In the genomic region with DNA sequence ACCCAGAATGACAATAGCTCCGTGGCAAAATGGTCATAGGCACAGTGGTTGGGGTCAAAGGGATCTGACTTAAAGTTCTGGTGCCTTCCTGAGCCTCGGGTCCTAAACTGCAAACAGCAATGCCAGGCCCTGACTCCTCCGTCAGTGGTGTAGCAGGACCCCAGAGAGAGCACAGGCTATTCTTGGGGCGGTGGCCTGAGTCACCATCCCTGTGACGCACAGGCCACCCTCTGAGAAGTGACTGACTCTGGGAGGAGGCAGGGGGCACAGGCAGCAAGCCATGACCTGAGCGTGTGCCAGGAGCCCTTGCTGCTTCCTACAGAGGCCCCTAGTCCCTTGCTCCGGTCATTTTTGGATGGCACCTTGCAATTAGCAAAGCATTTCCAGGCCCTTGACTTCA, we compare ENCODE assay signal across 1 cellular context.
TF ChIP-seq lines count a peak whose summit lies in the region.

No MANE protein-coding gene starts in this region.

TF ChIP-seq in HEK293, 187 proteins besides CTCF, POLR2A, EP300 and RAD21 (continued from another document):
- no peak for TF ChIP-seq ZBTB26 (tag by site-specific recombination; optimal IDR thresholded peaks at IDR 0.05)
- no peak for TF ChIP-seq OVOL3 (tag by site-specific recombination; IDR thresholded peaks at IDR 0.05)
- TF ChIP-seq, protein P1, sequence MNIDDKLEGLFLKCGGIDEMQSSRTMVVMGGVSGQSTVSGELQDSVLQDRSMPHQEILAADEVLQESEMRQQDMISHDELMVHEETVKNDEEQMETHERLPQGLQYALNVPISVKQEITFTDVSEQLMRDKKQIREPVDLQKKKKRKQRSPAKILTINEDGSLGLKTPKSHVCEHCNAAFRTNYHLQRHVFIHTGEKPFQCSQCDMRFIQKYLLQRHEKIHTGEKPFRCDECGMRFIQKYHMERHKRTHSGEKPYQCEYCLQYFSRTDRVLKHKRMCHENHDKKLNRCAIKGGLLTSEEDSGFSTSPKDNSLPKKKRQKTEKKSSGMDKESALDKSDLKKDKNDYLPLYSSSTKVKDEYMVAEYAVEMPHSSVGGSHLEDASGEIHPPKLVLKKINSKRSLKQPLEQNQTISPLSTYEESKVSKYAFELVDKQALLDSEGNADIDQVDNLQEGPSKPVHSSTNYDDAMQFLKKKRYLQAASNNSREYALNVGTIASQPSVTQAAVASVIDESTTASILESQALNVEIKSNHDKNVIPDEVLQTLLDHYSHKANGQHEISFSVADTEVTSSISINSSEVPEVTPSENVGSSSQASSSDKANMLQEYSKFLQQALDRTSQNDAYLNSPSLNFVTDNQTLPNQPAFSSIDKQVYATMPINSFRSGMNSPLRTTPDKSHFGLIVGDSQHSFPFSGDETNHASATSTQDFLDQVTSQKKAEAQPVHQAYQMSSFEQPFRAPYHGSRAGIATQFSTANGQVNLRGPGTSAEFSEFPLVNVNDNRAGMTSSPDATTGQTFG (tag by site-specific recombination; IDR thresholded peaks at IDR 0.05; ENCODE audit: borderline replicate concordance), result no peak
- TF ChIP-seq ZNF510 (tag by site-specific recombination; IDR thresholded peaks at IDR 0.05; ENCODE audit: insufficient replicate concordance), result no peak
- TF ChIP-seq GLIS1 (tag by site-specific recombination; IDR thresholded peaks at IDR 0.05), result 0 out of 2 replicates have a peak, but pooled peaks have one; percentile 12
- TF ChIP-seq ZNF302 (tag by site-specific recombination; IDR thresholded peaks at IDR 0.05; ENCODE audit: low read depth), result no peak
- TF ChIP-seq, protein P2, sequence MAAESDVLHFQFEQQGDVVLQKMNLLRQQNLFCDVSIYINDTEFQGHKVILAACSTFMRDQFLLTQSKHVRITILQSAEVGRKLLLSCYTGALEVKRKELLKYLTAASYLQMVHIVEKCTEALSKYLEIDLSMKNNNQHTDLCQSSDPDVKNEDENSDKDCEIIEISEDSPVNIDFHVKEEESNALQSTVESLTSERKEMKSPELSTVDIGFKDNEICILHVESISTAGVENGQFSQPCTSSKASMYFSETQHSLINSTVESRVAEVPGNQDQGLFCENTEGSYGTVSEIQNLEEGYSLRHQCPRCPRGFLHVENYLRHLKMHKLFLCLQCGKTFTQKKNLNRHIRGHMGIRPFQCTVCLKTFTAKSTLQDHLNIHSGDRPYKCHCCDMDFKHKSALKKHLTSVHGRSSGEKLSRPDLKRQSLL (tag by site-specific recombination; IDR thresholded peaks at IDR 0.05), result no peak
- no peak for TF ChIP-seq GLI4 (tag by site-specific recombination; IDR thresholded peaks at IDR 0.05)
- TF ChIP-seq SCRT2 (tag by site-specific recombination; IDR thresholded peaks at IDR 0.05), result no peak
- 0 out of 2 replicates have a peak, but pooled peaks have one; percentile 39 for TF ChIP-seq ZNF223 (tag by site-specific recombination; IDR thresholded peaks at IDR 0.05)
- TF ChIP-seq, protein P3, sequence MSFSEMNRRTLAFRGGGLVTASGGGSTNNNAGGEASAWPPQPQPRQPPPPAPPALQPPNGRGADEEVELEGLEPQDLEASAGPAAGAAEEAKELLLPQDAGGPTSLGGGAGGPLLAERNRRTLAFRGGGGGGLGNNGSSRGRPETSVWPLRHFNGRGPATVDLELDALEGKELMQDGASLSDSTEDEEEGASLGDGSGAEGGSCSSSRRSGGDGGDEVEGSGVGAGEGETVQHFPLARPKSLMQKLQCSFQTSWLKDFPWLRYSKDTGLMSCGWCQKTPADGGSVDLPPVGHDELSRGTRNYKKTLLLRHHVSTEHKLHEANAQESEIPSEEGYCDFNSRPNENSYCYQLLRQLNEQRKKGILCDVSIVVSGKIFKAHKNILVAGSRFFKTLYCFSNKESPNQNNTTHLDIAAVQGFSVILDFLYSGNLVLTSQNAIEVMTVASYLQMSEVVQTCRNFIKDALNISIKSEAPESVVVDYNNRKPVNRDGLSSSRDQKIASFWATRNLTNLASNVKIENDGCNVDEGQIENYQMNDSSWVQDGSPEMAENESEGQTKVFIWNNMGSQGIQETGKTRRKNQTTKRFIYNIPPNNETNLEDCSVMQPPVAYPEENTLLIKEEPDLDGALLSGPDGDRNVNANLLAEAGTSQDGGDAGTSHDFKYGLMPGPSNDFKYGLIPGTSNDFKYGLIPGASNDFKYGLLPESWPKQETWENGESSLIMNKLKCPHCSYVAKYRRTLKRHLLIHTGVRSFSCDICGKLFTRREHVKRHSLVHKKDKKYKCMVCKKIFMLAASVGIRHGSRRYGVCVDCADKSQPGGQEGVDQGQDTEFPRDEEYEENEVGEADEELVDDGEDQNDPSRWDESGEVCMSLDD (tag by site-specific recombination; IDR thresholded peaks at IDR 0.05), result no peak
- TF ChIP-seq ZNF23 (tag by site-specific recombination; IDR thresholded peaks at IDR 0.05; ENCODE audit: borderline replicate concordance), result no peak
- TF ChIP-seq ZNF169 (tag by site-specific recombination; IDR thresholded peaks at IDR 0.05), result no peak
- TF ChIP-seq ZIC2 (tag by site-specific recombination; IDR thresholded peaks at IDR 0.05), result peak; percentile 60; the same call in 1 of the 2 replicates
- TF ChIP-seq YY1 (tag by site-specific recombination; IDR thresholded peaks at IDR 0.05), result no peak
